8 cellular contexts compared by ENCODE assay signal in genomic region chr2:182077451-182078142, GRCh38.
DNase-seq lines count a peak whose midpoint lies in the region; ATAC-seq and TF ChIP-seq lines count a peak whose summit lies in the region.

No MANE protein-coding gene starts in this region.

- H3K27me3 ChIP-seq in OCI-LY1 (ENCODE audit: insufficient read depth, low read length) (no peaks in the 10 kb centered on the region), liver (ENCODE audit: control insufficient read depth in 4 of 4, insufficient read depth in 4 of 4, low read length in 3 of 4) (no peaks in the 10 kb centered on the region)

- H3K9ac ChIP-seq in OCI-LY1 (ENCODE audit: low read length): no peak overlapping the region
- no peak overlapping the region for H3K9ac ChIP-seq in liver (ENCODE audit: low read depth in 1 of 2, low read length in 2 of 2)

- H3K36me3 ChIP-seq in OCI-LY1 (ENCODE audit: insufficient read depth, low read length) (no peaks in the 10 kb centered on the region), liver (ENCODE audit: control insufficient read depth in 4 of 4, insufficient read depth in 3 of 4, low read depth in 1 of 4, low read length in 3 of 4) (no peaks in the 10 kb centered on the region)

- TF ChIP-seq RAD21 in liver (IDR thresholded peaks at IDR 0.05): peak; percentile 94 to 96

- peak; percentile 71 for TF ChIP-seq CTCF in OCI-LY1 (IDR thresholded peaks at IDR 0.05; ENCODE audit: low read length)
- peak; percentile 59 for TF ChIP-seq CTCF in liver (IDR thresholded peaks at IDR 0.05; ENCODE audit: low read depth, low read length, missing input control)

- H3K27ac ChIP-seq in OCI-LY1 (ENCODE audit: low read depth, low read length, poor library complexity, severe bottlenecking): no peak overlapping the region
- H3K27ac ChIP-seq in liver (ENCODE audit: low read depth in 1 of 2, low read length in 2 of 2): peak overlapping the region; percentile 29 to 36

- peak; percentile 74 for ATAC-seq in GM21576 (IDR thresholded peaks at IDR 0.05; ENCODE audit: unreplicated experiment)

- no peaks in the 10 kb centered on the region for H4K20me1 ChIP-seq in OCI-LY1 (ENCODE audit: insufficient read depth, low read length)

- DNase-seq in Daoy (ENCODE audit: low read depth): peak; percentile 78
- DNase-seq in LHCN-M2 (ENCODE audit: low read depth): peak; percentile 88
- DNase-seq in cerebellum (ENCODE audit: low spot score): peak; percentile 58
- DNase-seq in ureter (ENCODE audit: low spot score): peak; percentile 47
- DNase-seq in posterior vena cava (ENCODE audit: low spot score): no peak

- no peaks in the 10 kb centered on the region for H3F3A ChIP-seq in OCI-LY1 (ENCODE audit: insufficient read depth, low read length)

- H2AFZ ChIP-seq in OCI-LY1 (ENCODE audit: low read length): 0 out of 2 replicates have a peak overlapping the region, but pooled peaks have one; percentile 50

- no peak overlapping the region for H3K4me3 ChIP-seq in OCI-LY1 (ENCODE audit: low read depth, low read length, poor library complexity, severe bottlenecking)
- H3K4me3 ChIP-seq in liver (ENCODE audit: low read depth in 1 of 3, low read length in 3 of 3): no peak overlapping the region

- H3K4me2 ChIP-seq in OCI-LY1 (ENCODE audit: low read length): no peak overlapping the region

- WGBS in liver: 47% methylated on average over 11 of the region's 11 CpGs

- peaks cover 6% of the 10 kb centered on the region for H3K4me1 ChIP-seq in OCI-LY1 (ENCODE audit: insufficient read depth, low read length, severe bottlenecking)
- H3K4me1 ChIP-seq in liver (ENCODE audit: control insufficient read depth in 4 of 4, insufficient read depth in 4 of 4, low read length in 3 of 4): peaks cover 5 to 19% (median 6%) of the 10 kb centered on the region in 4 donors

- H3K9me3 ChIP-seq in OCI-LY1 (ENCODE audit: low read length) (no peaks in the 10 kb centered on the region), liver (ENCODE audit: control insufficient read depth in 4 of 4, low read length in 3 of 4) (no peaks in the 10 kb centered on the region)

- intact Hi-C loops in posterior vena cava (cut with DNase I): loop anchor here in 1 of 2 donors (10.0 kb wide), 1 partner anchor 333 kb away; no protein-coding TSS in a partner anchor

- no peaks in the 10 kb centered on the region for H3K79me2 ChIP-seq in OCI-LY1 (ENCODE audit: insufficient read depth, low read length)

- H3K9me2 ChIP-seq in OCI-LY1 (ENCODE audit: low read depth, low read length): no peaks in the 10 kb centered on the region

TF ChIP-seq in liver, 16 proteins besides CTCF, POLR2A, EP300 and RAD21:
- no peak for TF ChIP-seq GABPA (IDR thresholded peaks at IDR 0.05 in 1 of 2, conservative IDR thresholded peaks at IDR 0.05 in 1 of 2)
- no peak for TF ChIP-seq EGR1 (IDR thresholded peaks at IDR 0.05; ENCODE audit: low read depth in 2 of 2)
- no peak for TF ChIP-seq NR2F2 (IDR thresholded peaks at IDR 0.05)
- TF ChIP-seq, protein P1, sequence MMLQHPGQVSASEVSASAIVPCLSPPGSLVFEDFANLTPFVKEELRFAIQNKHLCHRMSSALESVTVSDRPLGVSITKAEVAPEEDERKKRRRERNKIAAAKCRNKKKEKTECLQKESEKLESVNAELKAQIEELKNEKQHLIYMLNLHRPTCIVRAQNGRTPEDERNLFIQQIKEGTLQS (IDR thresholded peaks at IDR 0.05): peak; percentile 25
- TF ChIP-seq SP1 (IDR thresholded peaks at IDR 0.05): no peak
- no peak for TF ChIP-seq TAF1 (conservative IDR thresholded peaks at IDR 0.05)
- TF ChIP-seq YY1 (IDR thresholded peaks at IDR 0.05): peak; percentile 25
- TF ChIP-seq FOXA1 (IDR thresholded peaks at IDR 0.05): peak; percentile 55
- peak; percentile 39 to 44 for TF ChIP-seq HNF4A (conservative IDR thresholded peaks at IDR 0.05)
- TF ChIP-seq JUND (IDR thresholded peaks at IDR 0.05): peak; percentile 36 to 47
- peak; percentile 31 for TF ChIP-seq FOXA2 (IDR thresholded peaks at IDR 0.05)
